9 cellular contexts compared by ENCODE assay signal in genomic region chr14:63203618-63204406, GRCh38. TPM values are rescaled to one million over a fixed set of nuclear protein-coding genes. Genes with fewer than 3 reads are reported as not detected.
A peak's percentile ranks its signal among the peaks of the same experiment; 100 is the strongest.
DNase-seq lines count a peak whose midpoint lies in the region; ATAC-seq and TF ChIP-seq lines count a peak whose summit lies in the region.
"Had no signal": no experiment of that assay in that cellular context is flagged by ENCODE, and none has a peak within 500 bp of the region (broad histone marks: within the 10 kb centered on the region; RNA-seq: fewer than 3 reads in every experiment).

No MANE protein-coding gene starts in this region.

- H3K27me3 ChIP-seq in fibroblast of lung (ENCODE audit: control insufficient read depth, insufficient read depth, low read length): no peaks in the 10 kb centered on the region
- H3K27me3 ChIP-seq in muscle layer of colon (ENCODE audit: control insufficient read depth in 1 of 2, insufficient read depth in 2 of 2, low read length in 2 of 2): no peaks in the 10 kb centered on the region
- no peaks in the 10 kb centered on the region for H3K27me3 ChIP-seq in CD8-positive, alpha-beta T cell (ENCODE audit: insufficient read depth, low read length)

- no peaks in the 10 kb centered on the region for H3K79me2 ChIP-seq in fibroblast of lung (ENCODE audit: control insufficient read depth, insufficient read depth, low read length)

- H3K36me3 ChIP-seq in fibroblast of lung (ENCODE audit: control insufficient read depth, insufficient read depth, low read length) (no peaks in the 10 kb centered on the region), muscle layer of colon (ENCODE audit: insufficient read depth, low read length) (no peaks in the 10 kb centered on the region)
- no peaks in the 10 kb centered on the region for H3K36me3 ChIP-seq in CD8-positive, alpha-beta T cell (ENCODE audit: insufficient read depth, low read length)

- H3K27ac ChIP-seq in fibroblast of lung (ENCODE audit: insufficient read depth, low read length) (peak overlapping the region; percentile 83), muscle layer of colon (ENCODE audit: low read depth, low read length) (peak overlapping the region; percentile 80)
- no peak overlapping the region for H3K27ac ChIP-seq in CD8-positive, alpha-beta T cell (ENCODE audit: low read depth, low read length)
- H3K27ac ChIP-seq: C4-2B had no signal

- H3K4me3 Mint-ChIP-seq in CD8-positive, alpha-beta T cell: no peak overlapping the region
- H3K4me3 Mint-ChIP-seq in activated CD4-positive, alpha-beta T cell treated with anti-CD3 and anti-CD28 coated beads, Interleukin-2, amount 10 ng/mL, durations not matched to agents 24 days and 14 days: no peak overlapping the region

- H3K9ac ChIP-seq in fibroblast of lung (ENCODE audit: insufficient read depth, low read length) (peak overlapping the region; percentile 52), muscle layer of colon (ENCODE audit: low read length) (peak overlapping the region; percentile 67)

- H3K9me3 ChIP-seq in fibroblast of lung (ENCODE audit: control insufficient read depth, insufficient read depth, low read depth, low read length) (no peaks in the 10 kb centered on the region), muscle layer of colon (ENCODE audit: low read length) (no peaks in the 10 kb centered on the region)
- no peaks in the 10 kb centered on the region for H3K9me3 ChIP-seq in CD8-positive, alpha-beta T cell (ENCODE audit: low read length)

- no peaks in the 10 kb centered on the region for H3K4me1 Mint-ChIP-seq in CD8-positive, alpha-beta T cell (ENCODE audit: low read depth)
- H3K4me1 Mint-ChIP-seq in activated CD4-positive, alpha-beta T cell treated with anti-CD3 and anti-CD28 coated beads, Interleukin-2, amount 10 ng/mL, durations not matched to agents 24 days and 14 days: no peaks in the 10 kb centered on the region

- intact Hi-C loops in CD8-positive, alpha-beta T cell (cut with DNase I, micrococcal nuclease): no loop called here
- intact Hi-C loops in activated CD4-positive, alpha-beta T cell treated with anti-CD3 and anti-CD28 coated beads, Interleukin-2, amount 10 ng/mL, durations not matched to agents 24 days and 14 days (cut with micrococcal nuclease): no loop called here

- no peaks in the 10 kb centered on the region for H3K36me3 Mint-ChIP-seq in CD8-positive, alpha-beta T cell
- no peaks in the 10 kb centered on the region for H3K36me3 Mint-ChIP-seq in activated CD4-positive, alpha-beta T cell treated with anti-CD3 and anti-CD28 coated beads, Interleukin-2, amount 10 ng/mL, durations not matched to agents 24 days and 14 days (ENCODE audit: low read depth)

- peak overlapping the region; percentile 77 for H2AFZ ChIP-seq in fibroblast of lung (ENCODE audit: low read length)

- TF ChIP-seq CTCF in fibroblast of lung (conservative IDR thresholded peaks at IDR 0.05 in 1 of 2, IDR thresholded peaks at IDR 0.05 in 1 of 2; ENCODE audit: low read depth in 1 of 2, low read length in 2 of 2): peak; percentile 35 to 44
- TF ChIP-seq CTCF in CD8-positive, alpha-beta T cell (IDR thresholded peaks at IDR 0.05): no peak

- ATAC-seq in CD8-positive, alpha-beta T cell: no peak

- DNase-seq in NCI-H2029 (lab: John Stamatoyannopoulos, UW) (peak; percentile 5), NCI-H2029 treated with DMSO at 0.1 percent for 48 hours (lab: John Stamatoyannopoulos, UW) (no peak), RKO (ENCODE audit: low spot score) (peak; percentile 65), fibroblast of lung (ENCODE audit: low read depth in 2 of 2) (peak; percentile 99), germinal center (ENCODE audit: low spot score) (no peak)
- no peak for DNase-seq in CD8-positive, alpha-beta T cell
- DNase-seq in activated CD4-positive, alpha-beta T cell treated with anti-CD3 and anti-CD28 coated beads, Interleukin-2, amount 10 ng/mL, durations not matched to agents 24 days and 14 days: no peak

- no peaks in the 10 kb centered on the region for H4K20me1 ChIP-seq in fibroblast of lung (ENCODE audit: control insufficient read depth, extremely low read depth, insufficient read depth, low read length)

- H3K27ac Mint-ChIP-seq in CD8-positive, alpha-beta T cell: no peak overlapping the region
- H3K27ac Mint-ChIP-seq in activated CD4-positive, alpha-beta T cell treated with anti-CD3 and anti-CD28 coated beads, Interleukin-2, amount 10 ng/mL, durations not matched to agents 24 days and 14 days: no peak overlapping the region

- POLR2A ChIA-PET in CD8-positive, alpha-beta T cell (lab: Charles Lee): no interaction called here

- no peaks in the 10 kb centered on the region for H3K9me3 Mint-ChIP-seq in CD8-positive, alpha-beta T cell
- no peaks in the 10 kb centered on the region for H3K9me3 Mint-ChIP-seq in activated CD4-positive, alpha-beta T cell treated with anti-CD3 and anti-CD28 coated beads, Interleukin-2, amount 10 ng/mL, durations not matched to agents 24 days and 14 days

- H3K27me3 Mint-ChIP-seq in CD8-positive, alpha-beta T cell (ENCODE audit: low read depth): peaks cover 11% of the 10 kb centered on the region
- H3K27me3 Mint-ChIP-seq in activated CD4-positive, alpha-beta T cell treated with anti-CD3 and anti-CD28 coated beads, Interleukin-2, amount 10 ng/mL, durations not matched to agents 24 days and 14 days: peaks cover 11% of the 10 kb centered on the region

- H3K4me3 ChIP-seq in fibroblast of lung (replicated peaks in 1 of 4; ENCODE audit: control extremely low read depth in 1 of 4, insufficient read depth in 1 of 4, low read depth in 3 of 4, low read length in 4 of 4) (peak overlapping the region; percentile 42 to 80 (median 64)), muscle layer of colon (ENCODE audit: low read depth in 1 of 2, low read length in 2 of 2) (peak overlapping the region; percentile 52 to 68)
- H3K4me3 ChIP-seq in CD8-positive, alpha-beta T cell (ENCODE audit: low read depth, low read length): no peak overlapping the region

- CTCF ChIA-PET in CD8-positive, alpha-beta T cell (lab: Charles Lee): no interaction called here

- H3K4me1 ChIP-seq in fibroblast of lung (ENCODE audit: control insufficient read depth, extremely low read depth, insufficient read depth, low read length) (no peaks in the 10 kb centered on the region), muscle layer of colon (ENCODE audit: insufficient read depth, low read length) (peaks cover 9% of the 10 kb centered on the region)
- H3K4me1 ChIP-seq in CD8-positive, alpha-beta T cell (ENCODE audit: insufficient read depth, low read length): no peaks in the 10 kb centered on the region

- peak overlapping the region; percentile 98 for H3K4me2 ChIP-seq in fibroblast of lung (ENCODE audit: extremely low read depth, insufficient read depth, low read length)

RNA-seq across cellular contexts. Expression of gene RHOJ, which starts 0.4 kb away (rescaled TPM):
- 1.2 and 4.1 TPM in 2 replicates for total RNA-seq in fibroblast of lung
- 10.4 and 27.3 TPM in 2 replicates for polyA plus RNA-seq in fibroblast of lung
- 6.0 and 16.4 TPM in 2 replicates for polyA plus RNA-seq in fibroblast of lung (2012)
- polyA minus RNA-seq in fibroblast of lung (ENCODE audit: low replicate concordance): 0.31 and 18.7 TPM in 2 replicates
- total RNA-seq in CD8-positive, alpha-beta T cell: not detected
- total RNA-seq in activated CD4-positive, alpha-beta T cell treated with anti-CD3 and anti-CD28 coated beads, Interleukin-2, amount 10 ng/mL, durations not matched to agents 24 days and 14 days: not detected in 2 replicates

Comparison
In these comparisons a context has a peak if more than half of its experiments do, and no peak if none do; other contexts are left out.
1. DNase-seq: peak in NCI-H2029 (single experiment), RKO (single experiment) and fibroblast of lung (2 of 2); none in NCI-H2029 treated with DMSO at 0.1 percent for 48 hours (single experiment), CD8-positive, alpha-beta T cell (0 of 7), activated CD4-positive, alpha-beta T cell treated with anti-CD3 and anti-CD28 coated beads, Interleukin-2, amount 10 ng/mL, durations not matched to agents 24 days and 14 days (single experiment) and germinal center (single experiment).